22 cellular contexts compared by ENCODE assay signal in genomic region chr2:160486341-160486740, GRCh38. TPM values are rescaled to one million over a fixed set of nuclear protein-coding genes. Genes with fewer than 3 reads are reported as not detected.
DNase-seq lines count a peak whose midpoint lies in the region; ATAC-seq and TF ChIP-seq lines count a peak whose summit lies in the region.
"Had no signal": no experiment of that assay in that cellular context is flagged by ENCODE, and none has a peak within 500 bp of the region (broad histone marks: within the 10 kb centered on the region; RNA-seq: fewer than 3 reads in every experiment).

No MANE protein-coding gene starts in this region.

- no peak overlapping the region for H2BK15ac ChIP-seq in mesenchymal stem cell (ENCODE audit: low read depth, poor library complexity, severe bottlenecking)

- no peak overlapping the region for H4K8ac ChIP-seq in mesenchymal stem cell (ENCODE audit: low read length)

- intact Hi-C loops in left ventricle myocardium superior (cut with micrococcal nuclease), result no loop called here
- intact Hi-C loops in left cardiac atrium (cut with DNase I), result loop anchor here in 1 of 2 donors (10.0 kb wide), 1 partner anchor 52 kb away; no protein-coding TSS in a partner anchor
- intact Hi-C loops in ascending aorta (cut with DNase I), result no loop called here

- H3K4me2 ChIP-seq in mesenchymal stem cell (ENCODE audit: low read length, poor library complexity, severe bottlenecking), result no peak overlapping the region

- no peak for TF ChIP-seq CTCF in ascending aorta (IDR thresholded peaks at IDR 0.05)
- no peak for TF ChIP-seq CTCF in upper lobe of left lung (IDR thresholded peaks at IDR 0.05)

- TF ChIP-seq EP300 in upper lobe of left lung (IDR thresholded peaks at IDR 0.05), result no peak

- H2BK5ac ChIP-seq in mesenchymal stem cell (ENCODE audit: low read depth, low read length, poor library complexity, severe bottlenecking), result no peak overlapping the region

- TF ChIP-seq POLR2A in upper lobe of left lung (IDR thresholded peaks at IDR 0.05), result no peak

- no peak overlapping the region for H2BK120ac ChIP-seq in mesenchymal stem cell (ENCODE audit: low read depth, low read length)

- H2BK12ac ChIP-seq in mesenchymal stem cell (ENCODE audit: low read length in 2 of 2), result peak overlapping the region in 1 of 2 experiments; percentile 21

- H3K4ac ChIP-seq in mesenchymal stem cell (ENCODE audit: low read depth in 1 of 2, low read length in 2 of 2), result no peak overlapping the region

- H3K14ac ChIP-seq in mesenchymal stem cell (ENCODE audit: low read length in 2 of 2), result no peak overlapping the region

- no peak overlapping the region for H3K18ac ChIP-seq in mesenchymal stem cell (ENCODE audit: low read depth in 1 of 2, low read length in 2 of 2)

- peaks cover 3% of the 10 kb centered on the region for H3K79me1 ChIP-seq in mesenchymal stem cell (replicated peaks; ENCODE audit: low read length, poor library complexity, severe bottlenecking)

- no peak overlapping the region for H3K4me3 ChIP-seq in ascending aorta
- peak overlapping the region in 1 of 2 experiments; percentile 3 for H3K4me3 ChIP-seq in mesenchymal stem cell (ENCODE audit: insufficient read depth in 1 of 2, low read depth in 1 of 2, low read length in 2 of 2)
- H3K4me3 ChIP-seq in upper lobe of left lung, result no peak overlapping the region
- H3K4me3 ChIP-seq: SK-N-MC, thyroid gland had no signal

- H3K27me3 ChIP-seq in ascending aorta, result no peaks in the 10 kb centered on the region
- no peaks in the 10 kb centered on the region for H3K27me3 ChIP-seq in mesenchymal stem cell (ENCODE audit: control insufficient read depth in 1 of 2, insufficient read depth in 1 of 2, low read length in 2 of 2)
- no peaks in the 10 kb centered on the region for H3K27me3 ChIP-seq in upper lobe of left lung
- H3K27me3 ChIP-seq: thyroid gland had no signal

- DNase-seq in left ventricle myocardium superior (peak; percentile 25), left cardiac atrium (no peak), ascending aorta (ENCODE audit: low spot score in 2 of 2) (no peak), mesenchymal stem cell (no peak), upper lobe of left lung (no peak), HPDE6-E6E7 (ENCODE audit: extremely low spot score) (no peak), NCI-H748 (lab: John Stamatoyannopoulos, UW; ENCODE audit: unreplicated experiment) (no peak)
- DNase-seq: activated B cell treated with CpG ODN at 0.5 μM for 24 hours; activated CD8-positive, alpha-beta T cell treated with anti-CD3 and anti-CD28 coated beads for 36 hours; activated T-cell treated with anti-CD3 and anti-CD28 coated beads, Interleukin-2, amount 50 U/mL, for 4 hours; DMS79; GOT3; Kasumi-1; kidney; NCI-H1105; NCI-H2081; stimulated activated CD4-positive, alpha-beta T cell treated with anti-CD3 and anti-CD28 coated beads, Interleukin-2, amount 100 ng/mL, for 24 hours; stimulated activated naive B cell treated with anti-CD40 and anti-IgM and Interleukin-4, amounts not matched to agents 10 μg/mL and 1 μg/mL and 100 μg/mL, for 72 hours; T-helper 9 cell; thyroid gland had no signal

- H2AK5ac ChIP-seq in mesenchymal stem cell (ENCODE audit: low read length, severe bottlenecking), result no peak overlapping the region

- H4K91ac ChIP-seq in mesenchymal stem cell (ENCODE audit: low read length), result no peak overlapping the region

- no peak overlapping the region for H2AFZ ChIP-seq in mesenchymal stem cell (ENCODE audit: low read depth, low read length)

- peak; percentile 29 for ATAC-seq in left ventricle myocardium superior
- ATAC-seq in left cardiac atrium, result no peak
- peak in 1 of 2 donors; percentile 76 for ATAC-seq in upper lobe of left lung (ENCODE audit: low FRiP score in 2 of 2)
- no peak for ATAC-seq in HG03045 (IDR thresholded peaks at IDR 0.05; ENCODE audit: unreplicated experiment)
- ATAC-seq: activated CD8-positive, alpha-beta T cell treated with anti-CD3 and anti-CD28 coated beads for 36 hours; activated T-cell treated with anti-CD3 and anti-CD28 coated beads, Interleukin-2, amount 50 U/mL, for 4 hours; stimulated activated naive B cell treated with anti-CD40 and anti-IgM and Interleukin-4, amounts not matched to agents 10 μg/mL and 1 μg/mL and 100 μg/mL, for 72 hours had no signal

- H3K36me3 ChIP-seq in ascending aorta (no peaks in the 10 kb centered on the region), mesenchymal stem cell (ENCODE audit: control insufficient read depth in 1 of 2, insufficient read depth in 2 of 2, low read depth in 1 of 2, low read length in 2 of 2) (peaks cover 0 to 3% of the 10 kb centered on the region in 2 experiments), upper lobe of left lung (no peaks in the 10 kb centered on the region)
- H3K36me3 ChIP-seq: thyroid gland had no signal

- no peak overlapping the region for H3K23ac ChIP-seq in mesenchymal stem cell (ENCODE audit: low read length in 2 of 2)

- 92% methylated on average over 1 of the region's 1 CpG for WGBS in mesenchymal stem cell
- WGBS in upper lobe of left lung, 2 donors, result 93 to 94% methylated on average over 1 of the region's 1 CpG

- H3K27ac ChIP-seq in ascending aorta (peak overlapping the region; percentile 16 to 24), mesenchymal stem cell (ENCODE audit: low read length, poor library complexity, severe bottlenecking) (no peak overlapping the region), upper lobe of left lung (peak overlapping the region in 3 of 4 donors; percentile 6 to 69 (median 10))
- H3K27ac ChIP-seq: SK-N-MC, thyroid gland had no signal

- H3K9ac ChIP-seq in mesenchymal stem cell (ENCODE audit: low read length), result peak overlapping the region; percentile 2

- H3K9me3 ChIP-seq in ascending aorta (no peaks in the 10 kb centered on the region), mesenchymal stem cell (ENCODE audit: control insufficient read depth, low read length) (no peaks in the 10 kb centered on the region), upper lobe of left lung (no peaks in the 10 kb centered on the region)
- H3K9me3 ChIP-seq: thyroid gland had no signal

- H3K4me1 ChIP-seq in ascending aorta (peaks cover 5 to 13% of the 10 kb centered on the region in 2 donors), mesenchymal stem cell (ENCODE audit: control insufficient read depth, insufficient read depth, low read depth, low read length) (peaks cover 1% of the 10 kb centered on the region), upper lobe of left lung (peaks cover 29 to 38% (median 37%) of the 10 kb centered on the region in 4 donors)

RNA-seq across cellular contexts. Expression of gene RBMS1, which starts 7.3 kb away (rescaled TPM):
- total RNA-seq in left ventricle myocardium superior (60.8 TPM), left cardiac atrium (10 to 100 TPM; 56.8 to 74.8 TPM), ascending aorta (51.1 TPM), upper lobe of left lung (100 to 1,000 TPM in 2 of 6 donors, 10 to 100 TPM in 4; 81.3 to 125 (median 95.4) TPM)
- polyA plus RNA-seq in mesenchymal stem cell (2013, experiment 1 of 2), result 159 TPM
- 180 TPM for polyA plus RNA-seq in mesenchymal stem cell (2013, experiment 2 of 2)
